8 cellular contexts compared by ENCODE assay signal in the genomic region with DNA sequence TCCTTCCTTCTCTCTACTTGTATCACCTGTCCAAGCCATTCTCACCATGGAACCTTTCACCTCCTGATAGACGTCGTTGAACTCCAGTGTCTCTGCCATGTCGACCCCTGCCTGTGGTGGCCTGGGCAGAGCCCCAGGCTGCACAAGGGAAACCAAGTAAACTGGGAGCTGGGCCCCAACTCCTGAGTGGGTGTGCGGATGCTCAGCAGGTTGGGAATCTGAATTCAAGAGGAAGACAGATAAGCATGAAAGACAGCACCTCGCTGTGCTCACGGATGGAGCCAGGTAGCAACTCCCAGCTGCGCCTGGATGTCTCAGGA. TPM values are rescaled to one million over a fixed set of nuclear protein-coding genes. Genes with fewer than 3 reads are reported as not detected.
DNase-seq lines count a peak whose midpoint lies in the region; ATAC-seq and TF ChIP-seq lines count a peak whose summit lies in the region.

No MANE protein-coding gene starts in this region.

- TF ChIP-seq CTCF in BJ (IDR thresholded peaks at IDR 0.05; ENCODE audit: insufficient read depth, low read depth, low read length): no peak
- TF ChIP-seq CTCF in MCF 10A (IDR thresholded peaks at IDR 0.05; ENCODE audit: unreplicated experiment): no peak

- peaks cover 42% of the 10 kb centered on the region for H3K36me3 Mint-ChIP-seq in MCF 10A (ENCODE audit: insufficient read depth, unreplicated experiment)

- peaks cover 4% of the 10 kb centered on the region for H3K4me1 ChIP-seq in mucosa of stomach (ENCODE audit: control insufficient read depth, insufficient read depth, low read length)

- POLR2A ChIA-PET in BJ (lab: Charles Lee) (interaction anchor here (0.7 kb wide), 1 partner anchor 16 kb away, joined by 3 read pairs; no protein-coding TSS in a partner anchor), MCF 10A (lab: Yijun Ruan, JAX) (interaction anchor here (0.9 to 4.4 kb wide), 8 partner anchors 11 to 332 kb away, joined by 3 to 89 read pairs (median 4); partner anchors contain the start of gene TNKS1BP1)

- peaks cover 20% of the 10 kb centered on the region for H3K4me1 Mint-ChIP-seq in MCF 10A (ENCODE audit: insufficient read depth, unreplicated experiment)

- ATAC-seq in HG02885 (IDR thresholded peaks at IDR 0.05; ENCODE audit: poor library complexity, unreplicated experiment): peak; percentile 7
- no peak for ATAC-seq in left colon

- H3K4me3 Mint-ChIP-seq in MCF 10A (ENCODE audit: unreplicated experiment): peak overlapping the region; percentile 82

- no peak for DNase-seq in BJ (ENCODE audit: low read depth)
- DNase-seq in MCF 10A (ENCODE audit: unreplicated experiment): no peak
- DNase-seq in epidermal melanocyte (ENCODE audit: insufficient read length, low spot score): no peak
- DNase-seq in left colon: no peak
- no peak for DNase-seq in DMS153 treated with DMSO at 0.1 percent for 48 hours (lab: John Stamatoyannopoulos, UW; ENCODE audit: unreplicated experiment)
- no peak for DNase-seq in NCI-H2107 (lab: John Stamatoyannopoulos, UW)

- no peaks in the 10 kb centered on the region for H3K9me3 ChIP-seq in mucosa of stomach (ENCODE audit: control insufficient read depth, low read length)

- H3K4me3 ChIP-seq in BJ (ENCODE audit: low read depth, low read length) (peak overlapping the region; percentile 89), mucosa of stomach (ENCODE audit: low read length) (peak overlapping the region; percentile 49)

- CTCF ChIA-PET in BJ (lab: Yijun Ruan, JAX) (interaction anchor here (1.3 to 2.3 kb wide), 2 partner anchors 9 to 11 kb away, joined by 4 to 7 read pairs; no protein-coding TSS in a partner anchor), MCF 10A (lab: Yijun Ruan, JAX) (interaction anchor here (0.6 to 1.1 kb wide), 9 partner anchors 8 to 305 kb away, joined by 3 to 5 read pairs (median 3); no protein-coding TSS in a partner anchor)

- H3K9ac ChIP-seq in mucosa of stomach (ENCODE audit: low read length): peak overlapping the region; percentile 59

- H3K27ac Mint-ChIP-seq in MCF 10A (ENCODE audit: low read depth, unreplicated experiment): peak overlapping the region; percentile 95

- no TSS peak for BruUV-seq in MCF 10A (replicated peaks; lab: Mats Ljungman, UMichigan)

- H3K27me3 ChIP-seq in BJ (ENCODE audit: control insufficient read depth, insufficient read depth, low read length) (no peaks in the 10 kb centered on the region), mucosa of stomach (ENCODE audit: control insufficient read depth, insufficient read depth, low read length) (no peaks in the 10 kb centered on the region)

- peaks cover 25% of the 10 kb centered on the region for H3K36me3 ChIP-seq in BJ (ENCODE audit: control insufficient read depth, insufficient read depth, low read length)
- H3K36me3 ChIP-seq in mucosa of stomach (ENCODE audit: control insufficient read depth, insufficient read depth, low read length): peaks cover 5% of the 10 kb centered on the region

- no peaks in the 10 kb centered on the region for H3K27me3 Mint-ChIP-seq in MCF 10A (ENCODE audit: insufficient read depth, unreplicated experiment)

- intact Hi-C loops in MCF 10A (cut with micrococcal nuclease) (no loop called here), left colon (cut with DNase I, micrococcal nuclease) (no loop called here)

- H3K9me3 Mint-ChIP-seq in MCF 10A (ENCODE audit: unreplicated experiment): no peaks in the 10 kb centered on the region

RNA-seq across cellular contexts. Expression of gene SSRP1, which starts 0.7 kb away (rescaled TPM):
- 100 and 102 TPM in 2 replicates for polyA plus RNA-seq in BJ (2011; rRNA removed)
- polyA minus RNA-seq in BJ (2011; rRNA and poly(A)+ RNA removed): 83.1 and 90.6 TPM in 2 replicates
- total RNA-seq in MCF 10A (2022) (159 and 229 TPM in 2 replicates), left colon (10 to 100 TPM; 56.5 to 67.8 TPM)

RNA-seq across cellular contexts. Expression of gene P2RX3, which starts 3.2 kb away (rescaled TPM):
- not detected in 2 replicates for polyA plus RNA-seq in BJ (2011; rRNA removed)
- not detected in 2 replicates for polyA minus RNA-seq in BJ (2011; rRNA and poly(A)+ RNA removed)
- total RNA-seq in MCF 10A (2022) (not detected in 2 replicates), left colon (not detected)

RNA-seq across cellular contexts. Expression of gene TNKS1BP1, which starts 10.2 kb away (rescaled TPM):
- polyA plus RNA-seq in BJ (2011; rRNA removed): 51.1 and 73.7 TPM in 2 replicates
- polyA minus RNA-seq in BJ (2011; rRNA and poly(A)+ RNA removed): 60.0 and 61.6 TPM in 2 replicates
- 198 and 202 TPM in 2 replicates for total RNA-seq in MCF 10A (2022)
- 100 to 1,000 TPM; 135 to 191 TPM for total RNA-seq in left colon

RNA-seq across cellular contexts. Expression of gene PRG3, which starts 46.0 kb away (rescaled TPM):
- polyA plus RNA-seq in BJ (2011; rRNA removed): not detected in 2 replicates
- not detected in 2 replicates for polyA minus RNA-seq in BJ (2011; rRNA and poly(A)+ RNA removed)
- not detected in 2 replicates for total RNA-seq in MCF 10A (2022)
- not detected for total RNA-seq in left colon

RNA-seq across cellular contexts. Expression of gene PRG2, which starts 55.5 kb away (rescaled TPM):
- polyA plus RNA-seq in BJ (2011; rRNA removed): not detected in 2 replicates
- polyA minus RNA-seq in BJ (2011; rRNA and poly(A)+ RNA removed): not detected in 2 replicates
- total RNA-seq in MCF 10A (2022) (0.25 TPM in 1 of 2 replicates, not detected in the other), left colon (under 1 TPM in 1 of 2 donors, not detected in 1; 0.22 TPM)
